ENCODE assay signal across 1 cellular context in genomic region chr7:135167360-135167759, GRCh38.
TF ChIP-seq lines count a peak whose summit lies in the region.

No MANE protein-coding gene starts in this region.

TF ChIP-seq in HepG2, 621 proteins besides CTCF, POLR2A, EP300 and RAD21:
- TF ChIP-seq POLR2G (IDR thresholded peaks at IDR 0.05; ENCODE audit: low read depth, low read length), result peak; percentile 14
- TF ChIP-seq ZNF589 (CRISPR knock-in tag; conservative IDR thresholded peaks at IDR 0.05), result 0 out of 2 replicates have a peak, but pooled peaks have one; percentile 7
- TF ChIP-seq ETV5 (CRISPR knock-in tag; IDR thresholded peaks at IDR 0.05; ENCODE audit: borderline replicate concordance), result no peak
- peak; percentile 33; the same call in 1 of the 2 replicates for TF ChIP-seq PHF8 (CRISPR knock-in tag; IDR thresholded peaks at IDR 0.05)
- 0 out of 2 replicates have a peak, but pooled peaks have one; percentile 31 for TF ChIP-seq HIC2 (CRISPR knock-in tag; IDR thresholded peaks at IDR 0.05; ENCODE audit: low read depth)
- peak; percentile 62 for TF ChIP-seq MNT (IDR thresholded peaks at IDR 0.05)
- 0 out of 2 replicates have a peak, but pooled peaks have one; percentile 7 for TF ChIP-seq ZNF687 (CRISPR knock-in tag; IDR thresholded peaks at IDR 0.05)
- TF ChIP-seq ZNF607 (CRISPR knock-in tag; IDR thresholded peaks at IDR 0.05; ENCODE audit: borderline replicate concordance), result no peak
- no peak for TF ChIP-seq NCOA2 (CRISPR knock-in tag; IDR thresholded peaks at IDR 0.05)
- peak; percentile 78; the same call in 1 of the 2 replicates for TF ChIP-seq PAF1 (CRISPR knock-in tag; IDR thresholded peaks at IDR 0.05)
- peak; percentile 47 for TF ChIP-seq ZC3H13 (CRISPR knock-in tag; IDR thresholded peaks at IDR 0.05)
- no peak for TF ChIP-seq PRMT3 (CRISPR knock-in tag; IDR thresholded peaks at IDR 0.05; ENCODE audit: borderline replicate concordance, low read depth)
- TF ChIP-seq ZNF432 (CRISPR knock-in tag; IDR thresholded peaks at IDR 0.05; ENCODE audit: borderline replicate concordance), result no peak
- no peak for TF ChIP-seq IRF2 (CRISPR knock-in tag; IDR thresholded peaks at IDR 0.05)
- TF ChIP-seq ZKSCAN1 (IDR thresholded peaks at IDR 0.05; ENCODE audit: low read length), result no peak
- no peak for TF ChIP-seq ZNF784 (CRISPR knock-in tag; IDR thresholded peaks at IDR 0.05; ENCODE audit: borderline replicate concordance)
- TF ChIP-seq RBM22 (optimal IDR thresholded peaks at IDR 0.05; ENCODE audit: low read length), result peak; percentile 6
- TF ChIP-seq HDAC6 (IDR thresholded peaks at IDR 0.05; ENCODE audit: low read depth, low read length), result no peak
- TF ChIP-seq RBFOX2 (IDR thresholded peaks at IDR 0.05; ENCODE audit: low read depth, low read length), result 0 out of 2 replicates have a peak, but pooled peaks have one; percentile 28
